Comparison of ENCODE assay signal across 18 cellular contexts in the genomic region with DNA sequence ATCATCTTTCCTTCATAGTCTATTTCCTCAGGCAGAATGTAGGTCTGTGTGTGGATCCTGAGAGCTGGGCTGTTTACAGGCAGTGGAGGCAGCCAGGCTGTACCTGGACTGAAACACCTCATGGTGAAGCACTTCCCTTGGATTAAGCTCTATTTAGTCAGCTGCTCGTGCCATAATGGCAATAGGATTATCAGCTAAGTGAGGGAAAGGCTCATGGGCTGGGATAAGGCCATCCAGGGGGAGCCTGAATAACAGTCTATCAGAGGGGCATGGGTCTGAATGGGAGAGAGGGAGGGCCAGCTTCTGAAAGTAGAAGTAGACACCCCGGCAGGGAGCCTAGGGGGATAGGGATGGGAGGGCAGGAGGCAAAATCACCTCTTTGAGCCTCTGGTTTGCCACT.
"Had no signal": no experiment of that assay in that cellular context is flagged by ENCODE, and none has a peak within 500 bp of the region (broad histone marks: within the 10 kb centered on the region; RNA-seq: fewer than 3 reads in every experiment).

No MANE protein-coding gene starts in this region.

- H3K4me3 Mint-ChIP-seq: naive thymus-derived CD8-positive, alpha-beta T cell; stimulated activated naive B cell treated with anti-CD40 and anti-IgM and Interleukin-4, amounts not matched to agents 10 μg/mL and 1 μg/mL and 100 μg/mL, for 72 hours had no signal

- H3K27me3 ChIP-seq: gastrocnemius medialis, heart right ventricle, spleen had no signal

- H3K9me3 ChIP-seq: gastrocnemius medialis, heart right ventricle, mucosa of descending colon, spleen had no signal

- ATAC-seq: esophagus mucosa; gastrocnemius medialis; heart right ventricle; mucosa of descending colon; naive thymus-derived CD8-positive, alpha-beta T cell; sciatic nerve; stimulated activated naive B cell treated with anti-CD40 and anti-IgM and Interleukin-4, amounts not matched to agents 10 μg/mL and 1 μg/mL and 100 μg/mL, for 72 hours had no signal

- H3K9me3 Mint-ChIP-seq: naive thymus-derived CD8-positive, alpha-beta T cell; stimulated activated naive B cell treated with anti-CD40 and anti-IgM and Interleukin-4, amounts not matched to agents 10 μg/mL and 1 μg/mL and 100 μg/mL, for 72 hours had no signal

- DNase-seq: effector memory CD4-positive, alpha-beta T cell; gastrocnemius medialis; heart right ventricle; hypothalamus; kidney glomerular epithelial cell; mucosa of descending colon; naive thymus-derived CD8-positive, alpha-beta T cell; posterior cingulate gyrus; spleen; stimulated activated CD4-positive, alpha-beta T cell treated with anti-CD3 and anti-CD28 coated beads, Interleukin-15, amount 100 ng/mL, for 24 hours; stimulated activated CD4-positive, alpha-beta T cell treated with anti-CD3 and anti-CD28 coated beads, Interleukin-1b, Interleukin-23, amount 100 ng/mL, for 48 hours; stimulated activated CD4-positive, alpha-beta T cell treated with anti-CD3 and anti-CD28 coated beads, Interleukin-4, amount 100 ng/mL, for 24 hours; stimulated activated naive B cell treated with anti-CD40 and anti-IgM and Interleukin-4, amounts not matched to agents 10 μg/mL and 1 μg/mL and 100 μg/mL, for 72 hours; trophoblast cell had no signal

- H3K4me3 ChIP-seq: gastrocnemius medialis, heart right ventricle, mucosa of descending colon, spleen had no signal

- H3K27ac ChIP-seq: gastrocnemius medialis, heart right ventricle, spleen had no signal

- H3K27ac Mint-ChIP-seq: stimulated activated naive B cell treated with anti-CD40 and anti-IgM and Interleukin-4, amounts not matched to agents 10 μg/mL and 1 μg/mL and 100 μg/mL, for 72 hours had no signal

- FAIRE-seq: endometrium, islet of Langerhans had no signal
